In genomic region chr3:132164469-132165092, GRCh38 we compare ENCODE assay signal across 1 cellular context.
TF ChIP-seq lines count a peak whose summit lies in the region.

No MANE protein-coding gene starts in this region.

TF ChIP-seq in A549, 52 proteins besides CTCF, POLR2A, EP300 and RAD21 (continued from another document):
- TF ChIP-seq ATOH8 (CRISPR knock-in tag; IDR thresholded peaks at IDR 0.05; ENCODE audit: low read depth) (no peak), JUNB (IDR thresholded peaks at IDR 0.05) (peak; percentile 93), MYC (IDR thresholded peaks at IDR 0.05; ENCODE audit: borderline replicate concordance, low read length) (no peak), TFCP2L1 (CRISPR knock-in tag; IDR thresholded peaks at IDR 0.05) (no peak), SREBF2 (IDR thresholded peaks at IDR 0.05) (no peak), GATA3 (IDR thresholded peaks at IDR 0.05; ENCODE audit: borderline replicate concordance) (peak; percentile 92), HDAC2 (IDR thresholded peaks at IDR 0.05) (no peak), CBX8 (IDR thresholded peaks at IDR 0.05) (no peak), CHD4 (IDR thresholded peaks at IDR 0.05; ENCODE audit: borderline replicate concordance) (no peak), BCL3 (IDR thresholded peaks at IDR 0.05) (peak; percentile 60; the same call in 2 of the 3 replicates), FOSL2 (IDR thresholded peaks at IDR 0.05) (peak; percentile 78), FOSL2 (CRISPR knock-in tag; IDR thresholded peaks at IDR 0.05) (peak; percentile 59), NR3C1 (IDR thresholded peaks at IDR 0.05) (no peak), KDM5A (IDR thresholded peaks at IDR 0.05) (no peak), EHMT2 (IDR thresholded peaks at IDR 0.05; ENCODE audit: low read depth) (no peak), RNF2 (IDR thresholded peaks at IDR 0.05; ENCODE audit: borderline replicate concordance, low read depth) (no peak), POLR2AphosphoS2 (conservative IDR thresholded peaks at IDR 0.05; ENCODE audit: low read length) (no peak), SMC3 (IDR thresholded peaks at IDR 0.05) (peak; percentile 28; the same call in 1 of the 3 replicates), FOXS1 (CRISPR knock-in tag; IDR thresholded peaks at IDR 0.05) (no peak), HEYL (CRISPR knock-in tag; IDR thresholded peaks at IDR 0.05) (no peak), NFE2L2 (conservative IDR thresholded peaks at IDR 0.05; ENCODE audit: low read length) (no peak), MAX (IDR thresholded peaks at IDR 0.05) (no peak)
